ENCODE assay signal across 1 cellular context in the genomic region with DNA sequence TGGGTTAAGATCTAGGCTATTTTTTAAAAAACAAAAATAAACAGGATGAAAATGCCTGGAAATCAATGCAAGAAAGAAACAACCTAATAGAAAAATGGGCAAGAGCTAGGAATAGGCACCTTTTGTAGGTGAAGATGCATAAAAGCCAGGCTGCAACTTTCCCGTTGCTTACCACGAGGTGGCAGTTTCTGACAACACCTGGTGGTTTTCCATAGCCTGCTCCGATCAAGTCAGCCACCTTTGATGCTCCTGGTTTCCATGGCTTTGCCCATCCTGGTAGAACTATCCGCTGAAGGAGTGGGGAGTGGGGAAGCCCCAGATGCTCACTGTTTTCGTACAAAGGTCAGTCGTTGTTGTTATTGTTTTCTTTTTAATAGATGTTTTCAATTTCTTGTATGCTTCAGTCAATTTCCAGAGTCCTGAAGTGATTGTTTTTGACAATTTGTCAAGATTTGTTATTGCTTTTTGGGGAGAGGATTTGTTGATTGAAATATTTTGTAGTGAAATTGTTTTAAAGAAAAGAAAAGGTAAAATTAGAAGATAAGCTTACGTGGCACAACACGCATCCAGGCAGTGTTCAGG.
TF ChIP-seq lines count a peak whose summit lies in the region.

No MANE protein-coding gene starts in this region.

TF ChIP-seq in H1, 55 proteins besides CTCF, POLR2A, EP300 and RAD21:
- no peak for TF ChIP-seq EGR1 (IDR thresholded peaks at IDR 0.05; ENCODE audit: borderline replicate concordance, low read depth, low read length)
- no peak for TF ChIP-seq HDAC6 (IDR thresholded peaks at IDR 0.05; ENCODE audit: low read depth, low read length)
- TF ChIP-seq RBBP5 (IDR thresholded peaks at IDR 0.05; ENCODE audit: borderline replicate concordance, low read depth, low read length): no peak
- no peak for TF ChIP-seq RNF2 (IDR thresholded peaks at IDR 0.05; ENCODE audit: borderline replicate concordance, low read depth, low read length, missing control alignments, poor library complexity, severe bottlenecking)
- TF ChIP-seq KDM1A (IDR thresholded peaks at IDR 0.05; ENCODE audit: borderline replicate concordance, low read length): no peak
- peak; percentile 63; the same call in 1 of the 2 replicates for TF ChIP-seq YY1 (IDR thresholded peaks at IDR 0.05; ENCODE audit: low read depth, low read length)
- TF ChIP-seq, protein P1, sequence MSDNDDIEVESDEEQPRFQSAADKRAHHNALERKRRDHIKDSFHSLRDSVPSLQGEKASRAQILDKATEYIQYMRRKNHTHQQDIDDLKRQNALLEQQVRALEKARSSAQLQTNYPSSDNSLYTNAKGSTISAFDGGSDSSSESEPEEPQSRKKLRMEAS (IDR thresholded peaks at IDR 0.05): peak; percentile 75
- no peak for TF ChIP-seq GABPA (IDR thresholded peaks at IDR 0.05; ENCODE audit: borderline replicate concordance, insufficient read depth, low read length)
- no peak for TF ChIP-seq JUN (IDR thresholded peaks at IDR 0.05; ENCODE audit: low read depth, low read length)
- peak in 1 of 2 experiments; percentile 65; a peak in 1 of 4 replicates for TF ChIP-seq SIN3A (conservative IDR thresholded peaks at IDR 0.05 in 1 of 2, IDR thresholded peaks at IDR 0.05 in 1 of 2; ENCODE audit: low read depth in 1 of 2, low read length in 2 of 2)
- peak; percentile 44; the same call in 1 of the 2 replicates for TF ChIP-seq JUND (IDR thresholded peaks at IDR 0.05; ENCODE audit: low read length)
- TF ChIP-seq SRF (IDR thresholded peaks at IDR 0.05; ENCODE audit: low read depth, low read length): no peak
- TF ChIP-seq FOSL1 (IDR thresholded peaks at IDR 0.05; ENCODE audit: insufficient read depth, low read depth, low read length): no peak
- no peak for TF ChIP-seq CBX5 (IDR thresholded peaks at IDR 0.05; ENCODE audit: low read depth, low read length)
- no peak for TF ChIP-seq NANOG (IDR thresholded peaks at IDR 0.05; ENCODE audit: insufficient read depth, low read depth, low read length, poor library complexity, severe bottlenecking)
- TF ChIP-seq KDM4A (IDR thresholded peaks at IDR 0.05; ENCODE audit: low read depth, low read length, severe bottlenecking): no peak
- TF ChIP-seq TCF12 (IDR thresholded peaks at IDR 0.05; ENCODE audit: low read depth, low read length): 0 out of 2 replicates have a peak, but pooled peaks have one; percentile 50
- TF ChIP-seq MAFK (IDR thresholded peaks at IDR 0.05; ENCODE audit: low read depth, low read length): no peak
- no peak for TF ChIP-seq CBX8 (IDR thresholded peaks at IDR 0.05; ENCODE audit: borderline replicate concordance, low read depth, low read length)
- peak; percentile 81 for TF ChIP-seq SP1 (IDR thresholded peaks at IDR 0.05; ENCODE audit: low read depth, low read length)
- TF ChIP-seq CREB1 (IDR thresholded peaks at IDR 0.05): 0 out of 2 replicates have a peak, but pooled peaks have one; percentile 33
- TF ChIP-seq SIRT6 (IDR thresholded peaks at IDR 0.05; ENCODE audit: low read length): no peak
- TF ChIP-seq SIX5 (IDR thresholded peaks at IDR 0.05; ENCODE audit: low read depth, low read length): no peak
- no peak for TF ChIP-seq POU5F1 (IDR thresholded peaks at IDR 0.05; ENCODE audit: low read depth, low read length)
- TF ChIP-seq NRF1 (IDR thresholded peaks at IDR 0.05; ENCODE audit: low read depth, low read length): no peak
- TF ChIP-seq ZNF274 (IDR thresholded peaks at IDR 0.05; ENCODE audit: borderline replicate concordance, extremely low read depth, low read length): no peak
